Comparison of ENCODE assay signal across 29 cellular contexts in the genomic region with DNA sequence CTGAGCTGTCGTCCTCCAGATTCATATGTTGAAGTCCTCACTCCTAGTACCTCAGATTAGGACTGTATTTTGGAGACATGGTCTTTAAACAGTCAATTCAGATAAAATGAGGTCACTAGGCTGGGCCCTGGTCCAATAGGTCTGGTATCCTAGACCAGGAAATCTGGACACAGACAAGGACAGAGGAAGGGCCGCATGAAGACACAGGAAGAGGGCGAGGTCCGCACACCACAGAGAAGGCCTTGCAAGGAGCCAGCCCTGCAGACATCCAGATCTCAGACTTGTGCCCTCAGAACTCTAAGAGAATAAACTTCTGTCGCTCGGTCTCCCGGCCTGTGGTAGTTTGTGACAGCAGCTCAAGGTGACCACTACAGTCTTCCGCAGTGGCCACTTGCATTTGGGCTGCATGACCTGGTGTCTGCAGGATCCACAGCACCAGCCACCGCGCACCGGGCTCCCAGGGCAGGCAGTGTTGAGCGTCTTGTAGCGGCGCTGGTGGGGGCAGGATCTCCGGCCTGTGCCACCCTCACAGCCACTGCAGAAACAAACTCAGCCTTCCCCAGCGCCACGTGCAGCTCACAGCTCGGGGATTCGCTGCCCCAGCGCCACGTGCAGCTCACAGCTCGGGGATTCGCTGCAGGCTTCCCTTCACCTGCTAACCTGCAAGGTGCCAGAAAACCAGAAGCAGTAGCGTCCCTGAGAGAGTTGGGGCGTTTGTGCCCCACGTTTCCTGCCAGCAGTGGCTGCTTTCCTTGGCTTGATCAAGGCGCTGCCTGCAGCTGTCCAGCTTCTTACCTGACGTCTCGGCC. TPM values are rescaled to one million over a fixed set of nuclear protein-coding genes. Genes with fewer than 3 reads are reported as not detected.
DNase-seq lines count a peak whose midpoint lies in the region; ATAC-seq, FAIRE-seq and TF ChIP-seq lines count a peak whose summit lies in the region.
"Had no signal": no experiment of that assay in that cellular context is flagged by ENCODE, and none has a peak within 500 bp of the region (broad histone marks: within the 10 kb centered on the region; RNA-seq: fewer than 3 reads in every experiment).

No MANE protein-coding gene starts in this region.

- no peak overlapping the region for H3K4me3 ChIP-seq in heart left ventricle
- H3K4me3 ChIP-seq: BLaER1 treated with 17β-estradiol and CSF1 and Interleukin-3, amounts not matched to agents 10 nM and 100 nM; gastrocnemius medialis; HAP-1 had no signal

- intact Hi-C loops in Right ventricle myocardium inferior (cut with DNase I) (no loop called here), left cardiac atrium (cut with DNase I) (loop anchor here in 1 of 2 donors (10.0 kb wide), 1 partner anchor 210 kb away; no protein-coding TSS in a partner anchor), heart left ventricle (cut with DNase I) (loop anchor here in 6 of 10 donors (5.0 to 10.0 kb wide), 4 partner anchors 207 to 830 kb away; no protein-coding TSS in a partner anchor), natural killer cell (cut with micrococcal nuclease) (no loop called here)

- H3K27ac Mint-ChIP-seq in natural killer cell, result peak overlapping the region; percentile 84 to 87
- H3K27ac Mint-ChIP-seq: activated naive CD8-positive, alpha-beta T cell treated with anti-CD3 and anti-CD28 coated beads, Interleukin-2, amount 50 U/mL, for 24 hours; activated T-helper 1 cell treated with anti-CD3 and anti-CD28 coated beads, Interleukin-12 subunit alpha, Interleukin-12 subunit beta, Interleukin-2, Interleukin-4 antibody, amounts not matched to agents 30 ng/mL and 10 ng/mL and 1 ng/mL, durations not matched to agents 14 hours and 24 hours and 36 hours; T-helper 2 cell treated with Interferon-gamma antibody and Interleukin-4, amounts not matched to agents 5 μg/mL and 100 μg/mL, for 36 hours had no signal

- peaks cover 0 to 31% (median 21%) of the 10 kb centered on the region in 12 donors for H3K4me1 ChIP-seq in heart left ventricle

- no peak for FAIRE-seq in RCC 7860 (lab: Jason Lieb, UNC)

- TF ChIP-seq CTCF in heart left ventricle (IDR thresholded peaks at IDR 0.05), result no peak
- TF ChIP-seq CTCF in natural killer cell (IDR thresholded peaks at IDR 0.05), result no peak

- no peaks in the 10 kb centered on the region for H3K27me3 ChIP-seq in heart left ventricle
- H3K27me3 ChIP-seq: BLaER1 treated with 17β-estradiol and CSF1 and Interleukin-3, amounts not matched to agents 10 nM and 100 nM; gastrocnemius medialis had no signal

- peaks cover 34 to 49% of the 10 kb centered on the region in 2 donors for H3K4me1 Mint-ChIP-seq in natural killer cell

- H3K27me3 Mint-ChIP-seq in natural killer cell (ENCODE audit: low read depth in 2 of 2), result no peaks in the 10 kb centered on the region
- H3K27me3 Mint-ChIP-seq: activated naive CD8-positive, alpha-beta T cell treated with anti-CD3 and anti-CD28 coated beads, Interleukin-2, amount 50 U/mL, for 24 hours had no signal

- no peak overlapping the region for H3K4me3 Mint-ChIP-seq in natural killer cell
- H3K4me3 Mint-ChIP-seq: activated naive CD8-positive, alpha-beta T cell treated with anti-CD3 and anti-CD28 coated beads, Interleukin-2, amount 50 U/mL, for 24 hours; activated T-helper 1 cell treated with anti-CD3 and anti-CD28 coated beads, Interleukin-12 subunit alpha, Interleukin-12 subunit beta, Interleukin-2, Interleukin-4 antibody, amounts not matched to agents 30 ng/mL and 10 ng/mL and 1 ng/mL, durations not matched to agents 14 hours and 24 hours and 36 hours; T-helper 2 cell treated with Interferon-gamma antibody and Interleukin-4, amounts not matched to agents 5 μg/mL and 100 μg/mL, for 36 hours had no signal

- no peaks in the 10 kb centered on the region for H3K36me3 Mint-ChIP-seq in natural killer cell

- H3K9me3 ChIP-seq in heart left ventricle, result peaks cover 0 to 5% (median 0%) of the 10 kb centered on the region in 12 donors
- H3K9me3 ChIP-seq: BLaER1 treated with 17β-estradiol and CSF1 and Interleukin-3, amounts not matched to agents 10 nM and 100 nM; gastrocnemius medialis; HAP-1 had no signal

- peak; percentile 76 for DNase-seq in Right ventricle myocardium inferior (ENCODE audit: missing footprints)
- DNase-seq in left cardiac atrium, result no peak
- peak in 3 of 5 donors; percentile 51 to 65 (median 51) for DNase-seq in heart left ventricle
- DNase-seq in natural killer cell, result no peak
- no peak for DNase-seq in epidermal melanocyte (ENCODE audit: insufficient read length, low spot score)
- DNase-seq in RCC 7860 (ENCODE audit: low spot score), result no peak
- DNase-seq: activated CD4-positive, CD25-positive, alpha-beta regulatory T cell treated with anti-CD3 and anti-CD28 coated beads, Interleukin-2, amount 50 U/mL, for 72 hours; activated naive CD8-positive, alpha-beta T cell treated with anti-CD3 and anti-CD28 coated beads, Interleukin-2, amount 50 U/mL, for 24 hours; DMS 273 treated with DMSO at 0.1 percent for 48 hours; GF-D8; NCI-H187; NCI-H226; PC-3; stimulated activated CD4-positive, alpha-beta T cell treated with anti-CD3 and anti-CD28 coated beads, Interleukin-1b, Interleukin-23, amount 100 ng/mL, for 48 hours; stimulated activated naive CD8-positive, alpha-beta T cell treated with anti-CD3 and anti-CD28 coated beads, Interleukin-15, Interleukin-2, amounts not matched to agents 100 U/mL and 50 U/mL, for 24 hours; trophoblast cell had no signal

- no peak for ATAC-seq in Right ventricle myocardium inferior
- ATAC-seq in left cardiac atrium, result no peak
- peak; percentile 10 to 53 (median 16) for ATAC-seq in heart left ventricle
- ATAC-seq in natural killer cell, result no peak
- no peak for ATAC-seq in HG03196 (IDR thresholded peaks at IDR 0.05; ENCODE audit: unreplicated experiment)
- ATAC-seq in HG02678 (IDR thresholded peaks at IDR 0.05; ENCODE audit: unreplicated experiment), result no peak
- ATAC-seq: activated naive CD8-positive, alpha-beta T cell treated with anti-CD3 and anti-CD28 coated beads, Interleukin-2, amount 50 U/mL, for 24 hours; gastrocnemius medialis; PC-3; stimulated activated naive CD8-positive, alpha-beta T cell treated with anti-CD3 and anti-CD28 coated beads, Interleukin-15, Interleukin-2, amounts not matched to agents 100 U/mL and 50 U/mL, for 24 hours had no signal

- H3K9me3 Mint-ChIP-seq in natural killer cell, result no peaks in the 10 kb centered on the region
- H3K9me3 Mint-ChIP-seq: activated naive CD8-positive, alpha-beta T cell treated with anti-CD3 and anti-CD28 coated beads, Interleukin-2, amount 50 U/mL, for 24 hours; activated T-helper 1 cell treated with anti-CD3 and anti-CD28 coated beads, Interleukin-12 subunit alpha, Interleukin-12 subunit beta, Interleukin-2, Interleukin-4 antibody, amounts not matched to agents 30 ng/mL and 10 ng/mL and 1 ng/mL, durations not matched to agents 14 hours and 24 hours and 36 hours; T-helper 2 cell treated with Interferon-gamma antibody and Interleukin-4, amounts not matched to agents 5 μg/mL and 100 μg/mL, for 36 hours had no signal

- H3K36me3 ChIP-seq in heart left ventricle, result peaks cover 0 to 16% (median 11%) of the 10 kb centered on the region in 9 donors
- H3K36me3 ChIP-seq: gastrocnemius medialis had no signal

- TF ChIP-seq POLR2A in heart left ventricle (IDR thresholded peaks at IDR 0.05), result no peak

- peak overlapping the region in 7 of 12 donors; percentile 13 to 67 (median 34) for H3K27ac ChIP-seq in heart left ventricle
- H3K27ac ChIP-seq: gastrocnemius medialis had no signal

- 63 to 79% (median 67%) methylated on average over 29 of the region's 29 CpGs for WGBS in heart left ventricle, 4 donors

RNA-seq across cellular contexts. Expression of gene RBM38, which starts 6.0 kb away (rescaled TPM):
- total RNA-seq in Right ventricle myocardium inferior (89.6 TPM), left cardiac atrium (100 to 1,000 TPM in 1 of 2 donors, 10 to 100 TPM in 1; 78.6 to 101 TPM), heart left ventricle (10 to 100 TPM; 45.6 to 97.9 (median 62.3) TPM), natural killer cell (100 to 1,000 TPM; 217 to 392 (median 264) TPM)
- polyA plus RNA-seq in heart left ventricle, result 100 to 1,000 TPM in 1 of 2 donors, 10 to 100 TPM in 1; 68.5 to 112 TPM

RNA-seq across cellular contexts. Expression of gene RAE1, which starts 34.1 kb away (rescaled TPM):
- 14.6 TPM for total RNA-seq in Right ventricle myocardium inferior
- 10 to 100 TPM; 14.3 to 14.5 TPM for total RNA-seq in left cardiac atrium
- 10 to 100 TPM; 12.9 to 18.6 (median 15.5) TPM for total RNA-seq in heart left ventricle
- 10 to 100 TPM in 1 of 2 donors, 1 to 10 TPM in 1; 7.5 to 26.8 TPM for polyA plus RNA-seq in heart left ventricle
- total RNA-seq in natural killer cell, result 10 to 100 TPM; 50.3 to 66.8 (median 52.5) TPM

RNA-seq across cellular contexts. Expression of gene SPO11, which starts 55.6 kb away (rescaled TPM):
- total RNA-seq in Right ventricle myocardium inferior (not detected), left cardiac atrium (not detected), heart left ventricle (not detected), natural killer cell (not detected)
- not detected for polyA plus RNA-seq in heart left ventricle
- total RNA-seq: A172; activated T-helper 1 cell treated with anti-CD3 and anti-CD28 coated beads, Interleukin-12 subunit alpha, Interleukin-12 subunit beta, Interleukin-2, Interleukin-4 antibody, amounts not matched to agents 30 ng/mL and 10 ng/mL and 1 ng/mL, durations not matched to agents 14 hours and 24 hours and 36 hours; dermis microvascular lymphatic vessel endothelial cell; gastrocnemius medialis; liver; omental fat pad; PC-3; SK-MEL-5 had no signal
- polyA plus RNA-seq: esophagus, liver had no signal

Comparison
In these comparisons a context has a peak if more than half of its experiments do, and no peak if none do; other contexts are left out.
1. ATAC-seq: peak in heart left ventricle (4 of 4); none in Right ventricle myocardium inferior (single experiment), left cardiac atrium (0 of 2), natural killer cell (0 of 3), HG03196 (single experiment) and HG02678 (single experiment).
2. DNase-seq: peak in Right ventricle myocardium inferior (single experiment) and heart left ventricle (3 of 5); none in left cardiac atrium (single experiment), natural killer cell (single experiment), epidermal melanocyte (single experiment) and RCC 7860 (single experiment).
3. intact Hi-C loops: an anchor here in heart left ventricle (5.0 to 10.0 kb wide); none called in Right ventricle myocardium inferior and natural killer cell.